ENCODE assay signal across 9 cellular contexts in the genomic region with DNA sequence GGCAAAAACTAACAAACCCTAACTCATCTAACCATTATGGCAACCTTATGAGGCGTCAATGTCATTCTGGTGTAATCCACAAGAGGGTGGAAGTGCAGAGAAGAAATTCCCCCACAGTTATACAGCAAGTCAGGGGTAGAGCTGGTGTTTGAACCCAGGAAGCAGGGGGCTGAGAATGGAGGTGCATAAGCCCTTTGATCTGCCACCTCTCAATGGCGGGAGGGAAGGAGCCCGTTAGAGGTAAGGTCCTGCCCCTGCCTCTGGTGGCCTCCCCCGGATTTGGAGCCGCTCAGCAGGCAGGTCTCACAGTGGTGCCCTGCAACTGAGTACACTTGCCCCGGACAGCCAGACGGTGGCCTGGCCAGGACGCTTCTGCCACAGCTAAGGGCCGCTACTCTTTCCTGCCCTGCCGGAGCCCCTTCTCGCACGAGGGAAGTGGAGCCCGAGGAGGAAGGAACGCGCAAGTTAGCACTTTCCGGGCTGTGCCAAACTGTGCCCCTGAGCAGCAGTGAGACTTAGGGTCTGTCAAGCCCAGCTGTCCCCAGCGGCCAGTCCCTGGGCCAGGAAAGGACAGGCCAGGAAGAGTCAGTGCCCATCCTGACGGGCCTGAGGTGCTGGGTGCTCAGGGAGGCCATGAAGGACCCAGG. TPM values are rescaled to one million over a fixed set of nuclear protein-coding genes. Genes with fewer than 3 reads are reported as not detected.
A peak's percentile ranks its signal among the peaks of the same experiment; 100 is the strongest.
DNase-seq lines count a peak whose midpoint lies in the region; ATAC-seq and TF ChIP-seq lines count a peak whose summit lies in the region.
"Had no signal": no experiment of that assay in that cellular context is flagged by ENCODE, and none has a peak within 500 bp of the region (broad histone marks: within the 10 kb centered on the region; RNA-seq: fewer than 3 reads in every experiment).

No MANE protein-coding gene starts in this region.

- H3K27me3 ChIP-seq in WERI-Rb-1 (ENCODE audit: insufficient read depth, low read depth, severe bottlenecking), result no peaks in the 10 kb centered on the region

- H3K9me3 ChIP-seq in WERI-Rb-1 (ENCODE audit: severe bottlenecking), result no peaks in the 10 kb centered on the region

- intact Hi-C loops in cardiac septum (cut with DNase I), result no loop called here

- H3K4me1 Mint-ChIP-seq in stimulated activated effector memory CD8-positive, alpha-beta T cell treated with anti-CD3 and anti-CD28 coated beads, Interleukin-12 subunit alpha, Interleukin-12 subunit beta, amount 100 ng/mL, for 72 hours, result peaks cover 71% of the 10 kb centered on the region

- ATAC-seq in activated CD4-positive, CD25-positive, alpha-beta regulatory T cell treated with anti-CD3 and anti-CD28 coated beads, Interleukin-2, amount 50 U/mL, for 24 hours, result peak; percentile 40 to 58
- peak; percentile 14 for ATAC-seq in stimulated activated effector memory CD8-positive, alpha-beta T cell treated with anti-CD3 and anti-CD28 coated beads, Interleukin-12 subunit alpha, Interleukin-12 subunit beta, amount 100 ng/mL, for 72 hours
- no peak for ATAC-seq in GM18502 (IDR thresholded peaks at IDR 0.05; ENCODE audit: poor library complexity, unreplicated experiment)

- DNase-seq in activated CD4-positive, CD25-positive, alpha-beta regulatory T cell (lab: John Stamatoyannopoulos, UW), result no peak
- DNase-seq in WERI-Rb-1 (no peak), cardiac septum (ENCODE audit: low spot score) (peak; percentile 72), GM03348 (ENCODE audit: low spot score) (no peak), germinal center (ENCODE audit: low spot score) (no peak)
- DNase-seq in stimulated activated effector memory CD8-positive, alpha-beta T cell treated with anti-CD3 and anti-CD28 coated beads, Interleukin-12 subunit alpha, Interleukin-12 subunit beta, amount 100 ng/mL, for 72 hours (ENCODE audit: low spot score in 2 of 2), result no peak

- peak overlapping the region; percentile 89 for H3K27ac ChIP-seq in WERI-Rb-1
- H3K27ac ChIP-seq: VCaP had no signal

- TF ChIP-seq CTCF in WERI-Rb-1 (IDR thresholded peaks at IDR 0.05; ENCODE audit: low read depth, low read length), result peak; percentile 36; the same call in 1 of the 2 replicates

- no peak overlapping the region for H3K4me3 ChIP-seq in WERI-Rb-1 (ENCODE audit: low read depth, low read length)

- no peaks in the 10 kb centered on the region for H3K9me3 Mint-ChIP-seq in stimulated activated effector memory CD8-positive, alpha-beta T cell treated with anti-CD3 and anti-CD28 coated beads, Interleukin-12 subunit alpha, Interleukin-12 subunit beta, amount 100 ng/mL, for 72 hours

- peaks cover 10% of the 10 kb centered on the region for H3K36me3 Mint-ChIP-seq in stimulated activated effector memory CD8-positive, alpha-beta T cell treated with anti-CD3 and anti-CD28 coated beads, Interleukin-12 subunit alpha, Interleukin-12 subunit beta, amount 100 ng/mL, for 72 hours

- H3K4me3 Mint-ChIP-seq in stimulated activated effector memory CD8-positive, alpha-beta T cell treated with anti-CD3 and anti-CD28 coated beads, Interleukin-12 subunit alpha, Interleukin-12 subunit beta, amount 100 ng/mL, for 72 hours, result peak overlapping the region; percentile 23

- H3K36me3 ChIP-seq in WERI-Rb-1, result no peaks in the 10 kb centered on the region

- peak overlapping the region; percentile 93 for H3K27ac Mint-ChIP-seq in stimulated activated effector memory CD8-positive, alpha-beta T cell treated with anti-CD3 and anti-CD28 coated beads, Interleukin-12 subunit alpha, Interleukin-12 subunit beta, amount 100 ng/mL, for 72 hours

RNA-seq across cellular contexts. Expression of gene FXYD2, which starts 1.1 kb away (rescaled TPM):
- 1.6 TPM for total RNA-seq in cardiac septum

RNA-seq across cellular contexts. Expression of gene DSCAML1, which starts 26.4 kb away (rescaled TPM):
- 1.2 TPM for total RNA-seq in cardiac septum

RNA-seq across cellular contexts. Expression of gene FXYD6, which starts 53.0 kb away (rescaled TPM):
- 28.0 TPM for total RNA-seq in cardiac septum
